ENCODE assay signal across 18 cellular contexts in genomic region chr16:78791011-78791410, GRCh38.
A peak's percentile ranks its signal among the peaks of the same experiment; 100 is the strongest.
DNase-seq lines count a peak whose midpoint lies in the region; ATAC-seq lines count a peak whose summit lies in the region.
"Had no signal": no experiment of that assay in that cellular context is flagged by ENCODE, and none has a peak within 500 bp of the region (broad histone marks: within the 10 kb centered on the region; RNA-seq: fewer than 3 reads in every experiment).

No MANE protein-coding gene starts in this region.

- no peaks in the 10 kb centered on the region for H3K9me3 Mint-ChIP-seq in T-helper 1 cell treated with Interleukin-12 subunit alpha and Interleukin-12 subunit beta and Interleukin-4 antibody, amounts not matched to agents 30 μg/mL and 1 μg/mL, for 36 hours
- H3K9me3 Mint-ChIP-seq in activated naive CD8-positive, alpha-beta T cell treated with anti-CD3 and anti-CD28 coated beads, Interleukin-2, amount 50 U/mL, for 24 hours, result no peaks in the 10 kb centered on the region
- no peaks in the 10 kb centered on the region for H3K9me3 Mint-ChIP-seq in activated naive CD8-positive, alpha-beta T cell treated with anti-CD3 and anti-CD28 coated beads for 36 hours
- H3K9me3 Mint-ChIP-seq in central memory CD8-positive, alpha-beta T cell, result no peaks in the 10 kb centered on the region
- H3K9me3 Mint-ChIP-seq: CD8-positive, alpha-beta T cell had no signal

- H3K4me3 Mint-ChIP-seq in T-helper 1 cell treated with Interleukin-12 subunit alpha and Interleukin-12 subunit beta and Interleukin-4 antibody, amounts not matched to agents 30 μg/mL and 1 μg/mL, for 36 hours, result no peak overlapping the region
- H3K4me3 Mint-ChIP-seq in activated naive CD8-positive, alpha-beta T cell treated with anti-CD3 and anti-CD28 coated beads, Interleukin-2, amount 50 U/mL, for 24 hours, result no peak overlapping the region
- H3K4me3 Mint-ChIP-seq in activated naive CD8-positive, alpha-beta T cell treated with anti-CD3 and anti-CD28 coated beads for 36 hours, result no peak overlapping the region
- no peak overlapping the region for H3K4me3 Mint-ChIP-seq in central memory CD8-positive, alpha-beta T cell
- H3K4me3 Mint-ChIP-seq: CD8-positive, alpha-beta T cell; HFFc6 had no signal

- H3K4me1 Mint-ChIP-seq in T-helper 1 cell treated with Interleukin-12 subunit alpha and Interleukin-12 subunit beta and Interleukin-4 antibody, amounts not matched to agents 30 μg/mL and 1 μg/mL, for 36 hours (ENCODE audit: low read depth), result peaks cover 36% of the 10 kb centered on the region
- H3K4me1 Mint-ChIP-seq in activated naive CD8-positive, alpha-beta T cell treated with anti-CD3 and anti-CD28 coated beads, Interleukin-2, amount 50 U/mL, for 24 hours, result peaks cover 28% of the 10 kb centered on the region
- H3K4me1 Mint-ChIP-seq in activated naive CD8-positive, alpha-beta T cell treated with anti-CD3 and anti-CD28 coated beads for 36 hours, result peaks cover 2% of the 10 kb centered on the region
- peaks cover 33% of the 10 kb centered on the region for H3K4me1 Mint-ChIP-seq in central memory CD8-positive, alpha-beta T cell

- H3K27me3 Mint-ChIP-seq in T-helper 1 cell treated with Interleukin-12 subunit alpha and Interleukin-12 subunit beta and Interleukin-4 antibody, amounts not matched to agents 30 μg/mL and 1 μg/mL, for 36 hours (ENCODE audit: low read depth), result no peaks in the 10 kb centered on the region
- no peaks in the 10 kb centered on the region for H3K27me3 Mint-ChIP-seq in activated naive CD8-positive, alpha-beta T cell treated with anti-CD3 and anti-CD28 coated beads, Interleukin-2, amount 50 U/mL, for 24 hours
- H3K27me3 Mint-ChIP-seq in activated naive CD8-positive, alpha-beta T cell treated with anti-CD3 and anti-CD28 coated beads for 36 hours, result no peaks in the 10 kb centered on the region
- no peaks in the 10 kb centered on the region for H3K27me3 Mint-ChIP-seq in central memory CD8-positive, alpha-beta T cell

- H3K36me3 Mint-ChIP-seq in T-helper 1 cell treated with Interleukin-12 subunit alpha and Interleukin-12 subunit beta and Interleukin-4 antibody, amounts not matched to agents 30 μg/mL and 1 μg/mL, for 36 hours (ENCODE audit: low read depth), result no peaks in the 10 kb centered on the region
- no peaks in the 10 kb centered on the region for H3K36me3 Mint-ChIP-seq in activated naive CD8-positive, alpha-beta T cell treated with anti-CD3 and anti-CD28 coated beads, Interleukin-2, amount 50 U/mL, for 24 hours (ENCODE audit: low read depth)
- peaks cover under 1% of the 10 kb centered on the region for H3K36me3 Mint-ChIP-seq in activated naive CD8-positive, alpha-beta T cell treated with anti-CD3 and anti-CD28 coated beads for 36 hours
- no peaks in the 10 kb centered on the region for H3K36me3 Mint-ChIP-seq in central memory CD8-positive, alpha-beta T cell (ENCODE audit: insufficient read depth)
- H3K36me3 Mint-ChIP-seq: CD8-positive, alpha-beta T cell had no signal

- ATAC-seq in activated naive CD8-positive, alpha-beta T cell treated with anti-CD3 and anti-CD28 coated beads, Interleukin-2, amount 50 U/mL, for 24 hours, result peak; percentile 12
- ATAC-seq in central memory CD8-positive, alpha-beta T cell (replicated peaks; ENCODE audit: extremely low read depth, poor library complexity, severe bottlenecking), result no peak
- ATAC-seq in HG03442 (IDR thresholded peaks at IDR 0.05; ENCODE audit: unreplicated experiment) (no peak), GM18517 (IDR thresholded peaks at IDR 0.05; ENCODE audit: unreplicated experiment) (no peak)
- ATAC-seq: CD8-positive, alpha-beta T cell had no signal

- peak overlapping the region; percentile 68 for H3K27ac Mint-ChIP-seq in T-helper 1 cell treated with Interleukin-12 subunit alpha and Interleukin-12 subunit beta and Interleukin-4 antibody, amounts not matched to agents 30 μg/mL and 1 μg/mL, for 36 hours
- H3K27ac Mint-ChIP-seq in activated naive CD8-positive, alpha-beta T cell treated with anti-CD3 and anti-CD28 coated beads, Interleukin-2, amount 50 U/mL, for 24 hours, result peak overlapping the region; percentile 54
- H3K27ac Mint-ChIP-seq in activated naive CD8-positive, alpha-beta T cell treated with anti-CD3 and anti-CD28 coated beads for 36 hours, result no peak overlapping the region
- peak overlapping the region; percentile 49 for H3K27ac Mint-ChIP-seq in central memory CD8-positive, alpha-beta T cell (ENCODE audit: low read depth)
- H3K27ac Mint-ChIP-seq: CD8-positive, alpha-beta T cell; HFFc6 had no signal

- DNase-seq in T-helper 1 cell (no peak), NCI-H82 (lab: John Stamatoyannopoulos, UW) (no peak)
- no peak for DNase-seq in activated naive CD8-positive, alpha-beta T cell treated with anti-CD3 and anti-CD28 coated beads, Interleukin-2, amount 50 U/mL, for 24 hours
- DNase-seq in activated naive CD8-positive, alpha-beta T cell treated with anti-CD3 and anti-CD28 coated beads for 36 hours, result no peak
- no peak for DNase-seq in central memory CD8-positive, alpha-beta T cell (ENCODE audit: low spot score in 2 of 2)
- DNase-seq: CD8-positive, alpha-beta T cell; DND-41; GM23248; HFFc6; KBM-7; NCI-H1092; NCI-H2107; NCI-H345; NCI-H69; PC-9 had no signal
